ENCODE assay signal across 8 cellular contexts in genomic region chr12:76920182-76921014, GRCh38. TPM values are rescaled to one million over a fixed set of nuclear protein-coding genes. Genes with fewer than 3 reads are reported as not detected.
DNase-seq lines count a peak whose midpoint lies in the region; ATAC-seq and TF ChIP-seq lines count a peak whose summit lies in the region.
"Had no signal": no experiment of that assay in that cellular context is flagged by ENCODE, and none has a peak within 500 bp of the region (broad histone marks: within the 10 kb centered on the region; RNA-seq: fewer than 3 reads in every experiment).

No MANE protein-coding gene starts in this region.

- no peaks in the 10 kb centered on the region for H3K36me3 Mint-ChIP-seq in natural killer cell treated with Interleukin-12 subunit alpha and Interleukin-12 subunit beta and Interleukin-15 and Interleukin-18, amount 100 ng/mL, for 72 hours
- H3K36me3 Mint-ChIP-seq in Calu3 (ENCODE audit: insufficient read depth, unreplicated experiment) = no peaks in the 10 kb centered on the region

- no peak overlapping the region for H3K4me3 Mint-ChIP-seq in natural killer cell treated with Interleukin-12 subunit alpha and Interleukin-12 subunit beta and Interleukin-15 and Interleukin-18, amount 100 ng/mL, for 72 hours
- H3K4me3 Mint-ChIP-seq in Calu3 (ENCODE audit: low read depth, unreplicated experiment) = no peak overlapping the region

- peaks cover 0 to 13% of the 10 kb centered on the region in 2 donors for H3K27me3 Mint-ChIP-seq in natural killer cell treated with Interleukin-12 subunit alpha and Interleukin-12 subunit beta and Interleukin-15 and Interleukin-18, amount 100 ng/mL, for 72 hours
- peaks cover 10% of the 10 kb centered on the region for H3K27me3 Mint-ChIP-seq in Calu3 (ENCODE audit: unreplicated experiment)

- CTCF ChIA-PET in Calu3 (lab: Charles Lee) = interaction anchor here (1.1 kb wide), 1 partner anchor 9 kb away, joined by 3 read pairs; no protein-coding TSS in a partner anchor

- DNase-seq in natural killer cell treated with Interleukin-12 subunit alpha and Interleukin-12 subunit beta and Interleukin-15 and Interleukin-18, amount 100 ng/mL, for 72 hours (ENCODE audit: low spot score) = no peak
- DNase-seq in GM19238 (ENCODE audit: insufficient read length, low spot score) (no peak), Calu3 (no peak), COLO668 (lab: John Stamatoyannopoulos, UW; ENCODE audit: unreplicated experiment) (no peak)
- DNase-seq: activated gamma-delta T cell treated with Interleukin-2 at 50 U/mL for 16 hours had no signal

- H3K9me3 Mint-ChIP-seq in natural killer cell treated with Interleukin-12 subunit alpha and Interleukin-12 subunit beta and Interleukin-15 and Interleukin-18, amount 100 ng/mL, for 72 hours = no peaks in the 10 kb centered on the region
- no peaks in the 10 kb centered on the region for H3K9me3 Mint-ChIP-seq in Calu3 (ENCODE audit: low read depth, unreplicated experiment)

- BruUV-seq in Calu3 (replicated peaks; lab: Mats Ljungman, UMichigan) = no TSS peak

- ATAC-seq in GM19025 (IDR thresholded peaks at IDR 0.05; ENCODE audit: low read depth, unreplicated experiment) = peak; percentile 88
- ATAC-seq in HG02588 (IDR thresholded peaks at IDR 0.05; ENCODE audit: unreplicated experiment) = peak; percentile 87
- ATAC-seq in HG03520 (IDR thresholded peaks at IDR 0.05; ENCODE audit: unreplicated experiment) = peak; percentile 78
- ATAC-seq in natural killer cell treated with Interleukin-12 subunit alpha and Interleukin-12 subunit beta and Interleukin-15 and Interleukin-18, amount 100 ng/mL, for 72 hours = peak; percentile 72 to 77

- peaks cover 0 to 9% of the 10 kb centered on the region in 2 donors for H3K4me1 Mint-ChIP-seq in natural killer cell treated with Interleukin-12 subunit alpha and Interleukin-12 subunit beta and Interleukin-15 and Interleukin-18, amount 100 ng/mL, for 72 hours (ENCODE audit: low read depth in 2 of 2)
- H3K4me1 Mint-ChIP-seq in Calu3 (ENCODE audit: low read depth, unreplicated experiment) = no peaks in the 10 kb centered on the region

- no peak overlapping the region for H3K27ac Mint-ChIP-seq in natural killer cell treated with Interleukin-12 subunit alpha and Interleukin-12 subunit beta and Interleukin-15 and Interleukin-18, amount 100 ng/mL, for 72 hours
- H3K27ac Mint-ChIP-seq in Calu3 (ENCODE audit: unreplicated experiment) = no peak overlapping the region

- no peak for TF ChIP-seq CTCF in Calu3 (IDR thresholded peaks at IDR 0.05; ENCODE audit: unreplicated experiment)

- intact Hi-C loops in Calu3 (cut with micrococcal nuclease; ENCODE audit: unreplicated experiment) = loop anchor here (10.0 kb wide), 2 partner anchors 96 to 126 kb away; no protein-coding TSS in a partner anchor

RNA-seq across cellular contexts. Expression of gene CSRP2, which starts 41.6 kb away (rescaled TPM):
- under 1 TPM in 1 of 2 donors, not detected in 1; 0.33 TPM for total RNA-seq in natural killer cell treated with Interleukin-12 subunit alpha and Interleukin-12 subunit beta and Interleukin-15 and Interleukin-18, amount 100 ng/mL, for 72 hours
- total RNA-seq in Calu3 (2022) = 9.1 and 11.7 TPM in 2 replicates
